In genomic region chr5:107230367-107230766, GRCh38 we compare ENCODE assay signal across 22 cellular contexts.
DNase-seq lines count a peak whose midpoint lies in the region; ATAC-seq, FAIRE-seq and TF ChIP-seq lines count a peak whose summit lies in the region.
"Had no signal": no experiment of that assay in that cellular context is flagged by ENCODE, and none has a peak within 500 bp of the region (broad histone marks: within the 10 kb centered on the region; RNA-seq: fewer than 3 reads in every experiment).

No MANE protein-coding gene starts in this region.

- H4K8ac ChIP-seq in H9 (replicated peaks; ENCODE audit: insufficient read length, low read depth, low read length): no peak overlapping the region

- peak overlapping the region; percentile 2 for H2AFZ ChIP-seq in H9 (ENCODE audit: low read length)

- H4K5ac ChIP-seq in H9 (ENCODE audit: insufficient read length, low read depth, low read length): no peak overlapping the region

- no peaks in the 10 kb centered on the region for H3K79me2 ChIP-seq in H9 (ENCODE audit: insufficient read depth, low read length)

- no CpG with 5 or more reads among the region's 3 CpGs for WGBS in H9 (ENCODE audit: extremely low coverage, insufficient read length, low lambda C conversion rate)

- H3K23me2 ChIP-seq in H9 (ENCODE audit: insufficient read length, low read depth, low read length, poor library complexity, severe bottlenecking): no peaks in the 10 kb centered on the region

- no peak overlapping the region for H3K4ac ChIP-seq in H9 (ENCODE audit: low read depth, low read length)

- H3K27me3 ChIP-seq in H9 (ENCODE audit: insufficient read depth, low read length): no peaks in the 10 kb centered on the region
- H3K27me3 ChIP-seq: BE2C had no signal

- no peak overlapping the region for H3K4me2 ChIP-seq in H9 (ENCODE audit: insufficient read depth, insufficient read length, low read length)

- H3K9me3 ChIP-seq in H9 (ENCODE audit: control insufficient read depth, low read depth, low read length): no peaks in the 10 kb centered on the region
- H3K9me3 ChIP-seq: BE2C had no signal

- H2BK12ac ChIP-seq in H9 (ENCODE audit: insufficient read length, low read depth, low read length): no peak overlapping the region

- H2BK15ac ChIP-seq in H9 (ENCODE audit: low read depth, low read length): no peak overlapping the region

- H3K14ac ChIP-seq in H9 (ENCODE audit: insufficient read depth, low read length): no peak overlapping the region

- no peak overlapping the region for H3K9ac ChIP-seq in H9 (ENCODE audit: extremely low read depth, insufficient read length, low read length)

- H3K27ac Mint-ChIP-seq in H9 (peak overlapping the region in 1 of 3 experiments; percentile 24; a peak in 1 of 7 replicates), glutamatergic neuron (ENCODE audit: unreplicated experiment) (peak overlapping the region; percentile 99), natural killer cell (no peak overlapping the region)
- H3K27ac Mint-ChIP-seq: CD4-positive, CD25-positive, alpha-beta regulatory T cell; CD8-positive, alpha-beta memory T cell had no signal

- H3K36me3 Mint-ChIP-seq in H9 (ENCODE audit: insufficient read depth in 1 of 3, low read depth in 3 of 3): peaks cover 0 to 5% (median 0%) of the 10 kb centered on the region in 3 experiments; a peak in 2 of 7 replicates
- peaks cover 6% of the 10 kb centered on the region for H3K36me3 Mint-ChIP-seq in glutamatergic neuron (ENCODE audit: unreplicated experiment)
- no peaks in the 10 kb centered on the region for H3K36me3 Mint-ChIP-seq in natural killer cell
- H3K36me3 Mint-ChIP-seq: CD4-positive, CD25-positive, alpha-beta regulatory T cell; CD8-positive, alpha-beta memory T cell had no signal

- no peaks in the 10 kb centered on the region for H4K20me1 ChIP-seq in H9 (ENCODE audit: control insufficient read depth, insufficient read depth, insufficient read length)

- intact Hi-C loops in sciatic nerve (cut with DNase I): no loop called here
- intact Hi-C loops in natural killer cell (cut with micrococcal nuclease): no loop called here

- H2BK5ac ChIP-seq in H9 (ENCODE audit: insufficient read length, low read length): no peak overlapping the region

- DNase-seq in GM19239 (ENCODE audit: insufficient read length, low spot score): no peak
- DNase-seq in H9: no peak
- DNase-seq in glutamatergic neuron: peak; percentile 15
- no peak for DNase-seq in sciatic nerve (ENCODE audit: low spot score)
- DNase-seq in kidney glomerular epithelial cell (lab: John Stamatoyannopoulos, UW): no peak
- DNase-seq in natural killer cell: no peak
- DNase-seq: ACHN; BE2C; C1 segment of cervical spinal cord; CD4-positive, CD25-positive, alpha-beta regulatory T cell; CD8-positive, alpha-beta memory T cell; COR-L47; DMS 273 treated with DMSO at 0.1 percent for 48 hours; DMS53; DND-41; GF-D8; IMR-90 had no signal

- no peaks in the 10 kb centered on the region for H3K27me3 Mint-ChIP-seq in H9 (ENCODE audit: low read depth)
- H3K27me3 Mint-ChIP-seq in glutamatergic neuron (ENCODE audit: unreplicated experiment): peaks cover 2% of the 10 kb centered on the region
- peaks cover 27 to 64% of the 10 kb centered on the region in 2 donors for H3K27me3 Mint-ChIP-seq in natural killer cell (ENCODE audit: low read depth in 2 of 2)
- H3K27me3 Mint-ChIP-seq: CD4-positive, CD25-positive, alpha-beta regulatory T cell had no signal

- peaks cover 6% of the 10 kb centered on the region in 2 experiments; a peak in 3 of 4 replicates for H3K4me1 Mint-ChIP-seq in H9
- peaks cover 45% of the 10 kb centered on the region for H3K4me1 Mint-ChIP-seq in glutamatergic neuron (ENCODE audit: low read depth, unreplicated experiment)
- peaks cover 8 to 10% of the 10 kb centered on the region in 2 donors for H3K4me1 Mint-ChIP-seq in natural killer cell
- H3K4me1 Mint-ChIP-seq: CD4-positive, CD25-positive, alpha-beta regulatory T cell had no signal

- TF ChIP-seq CTCF in H9 (conservative IDR thresholded peaks at IDR 0.05) (no peak), glutamatergic neuron (IDR thresholded peaks at IDR 0.05; ENCODE audit: partially characterized antibody, unreplicated experiment) (no peak), natural killer cell (IDR thresholded peaks at IDR 0.05) (no peak)

- H3T11ph ChIP-seq in H9 (ENCODE audit: low read length): no peak overlapping the region

- peak; percentile 31 for FAIRE-seq in GM19239 (lab: Jason Lieb, UNC)
- FAIRE-seq: A204.1, H54, HTR-8/SVneo, K562 had no signal

- no peak overlapping the region for H2BK20ac ChIP-seq in H9 (ENCODE audit: low read depth, low read length, poor library complexity, severe bottlenecking)

- H3K4me1 ChIP-seq in H9 (ENCODE audit: insufficient read depth, low read length): no peaks in the 10 kb centered on the region; the same call in 1 of the 2 replicates
- H3K4me1 ChIP-seq: BE2C had no signal

- ATAC-seq in sciatic nerve (peak; percentile 73), GM18858 (IDR thresholded peaks at IDR 0.05; ENCODE audit: unreplicated experiment) (no peak), natural killer cell (no peak)
- ATAC-seq: K562 had no signal

- H3K79me1 ChIP-seq in H9 (ENCODE audit: insufficient read depth, low read depth, low read length, poor library complexity, severe bottlenecking): no peaks in the 10 kb centered on the region

- H3K4me3 Mint-ChIP-seq in H9: no peak overlapping the region
- H3K4me3 Mint-ChIP-seq in glutamatergic neuron (ENCODE audit: unreplicated experiment): peak overlapping the region; percentile 30
- no peak overlapping the region for H3K4me3 Mint-ChIP-seq in natural killer cell
- H3K4me3 Mint-ChIP-seq: CD4-positive, CD25-positive, alpha-beta regulatory T cell; CD8-positive, alpha-beta memory T cell had no signal

- no peak overlapping the region for H3K23ac ChIP-seq in H9 (ENCODE audit: insufficient read length, low read depth, low read length)

- H3K27ac ChIP-seq in H9 (ENCODE audit: insufficient read length, low read depth, low read length): no peak overlapping the region

- H2BK120ac ChIP-seq in H9 (ENCODE audit: low read depth, low read length, poor library complexity, severe bottlenecking): no peak overlapping the region

- no peak overlapping the region for H3K56ac ChIP-seq in H9 (ENCODE audit: insufficient read length, low read depth, low read length)

- peaks cover 2 to 4% of the 10 kb centered on the region in 2 experiments; a peak in 2 of 5 replicates for H3K9me3 Mint-ChIP-seq in H9
- peaks cover 7% of the 10 kb centered on the region for H3K9me3 Mint-ChIP-seq in glutamatergic neuron (ENCODE audit: unreplicated experiment)
- peaks cover 0 to 2% of the 10 kb centered on the region in 2 donors for H3K9me3 Mint-ChIP-seq in natural killer cell
- H3K9me3 Mint-ChIP-seq: CD8-positive, alpha-beta memory T cell had no signal

- H4K91ac ChIP-seq in H9 (ENCODE audit: insufficient read length, low read depth, low read length): no peak overlapping the region

- no peak overlapping the region for H2AK5ac ChIP-seq in H9 (ENCODE audit: insufficient read length, low read length)

- H3K18ac ChIP-seq in H9 (ENCODE audit: insufficient read length, low read depth, low read length): no peak overlapping the region
